In genomic region chr20:37234254-37234581, GRCh38 we compare ENCODE assay signal across 26 cellular contexts. TPM values are rescaled to one million over a fixed set of nuclear protein-coding genes. Genes with fewer than 3 reads are reported as not detected.
"Had no signal": no experiment of that assay in that cellular context is flagged by ENCODE, and none has a peak within 500 bp of the region (broad histone marks: within the 10 kb centered on the region; RNA-seq: fewer than 3 reads in every experiment).

No MANE protein-coding gene starts in this region.

- H3K4me1 ChIP-seq: parathyroid adenoma, right lobe of liver, suprapubic skin had no signal

- FAIRE-seq: endothelial cell of umbilical vein, frontal cortex had no signal

- ATAC-seq: activated CD4-positive, CD25-positive, alpha-beta regulatory T cell treated with anti-CD3 and anti-CD28 coated beads, Interleukin-2, amount 50 U/mL, for 24 hours; activated CD8-positive, alpha-beta memory T cell treated with anti-CD3 and anti-CD28 coated beads, Interleukin-2, amount 10 ng/mL, durations not matched to agents 7 days and 5 days; activated CD8-positive, alpha-beta T cell treated with anti-CD3 and anti-CD28 coated beads for 36 hours; activated naive CD4-positive, alpha-beta T cell treated with anti-CD3 and anti-CD28 coated beads, Interleukin-2, amount 50 U/mL, for 72 hours; natural killer cell treated with Interleukin-12 subunit alpha and Interleukin-12 subunit beta and Interleukin-15 and Interleukin-18, amount 100 ng/mL, for 72 hours; stimulated activated memory B cell treated with anti-CD40 and anti-IgM and Interleukin-4, amounts not matched to agents 10 μg/mL and 1 μg/mL and 100 μg/mL, for 72 hours had no signal

- H3K27me3 ChIP-seq: ascending aorta, esophagus muscularis mucosa, right lobe of liver, stomach, suprapubic skin, tibial nerve had no signal

- DNase-seq: activated CD4-positive, alpha-beta T cell treated with anti-CD3 and anti-CD28 coated beads, Interleukin-2, amount 10 ng/mL, durations not matched to agents 7 days and 5 days; activated CD8-positive, alpha-beta memory T cell treated with anti-CD3 and anti-CD28 coated beads, Interleukin-2, amount 10 ng/mL, durations not matched to agents 7 days and 5 days; activated CD8-positive, alpha-beta T cell treated with anti-CD3 and anti-CD28 coated beads for 36 hours; activated T-cell treated with anti-CD3 and anti-CD28 coated beads for 4 hours; central memory CD4-positive, alpha-beta T cell; dermis blood vessel endothelial cell; effector memory CD4-positive, alpha-beta T cell; hypothalamus; nucleus accumbens; stimulated activated CD4-positive, alpha-beta T cell treated with anti-CD3 and anti-CD28 coated beads, Interleukin-15, amount 100 ng/mL, for 24 hours; stomach had no signal

- H3K9me3 ChIP-seq: ascending aorta, esophagus muscularis mucosa, right lobe of liver, stomach, suprapubic skin, tibial nerve had no signal

- H3K4me3 ChIP-seq: ascending aorta, esophagus muscularis mucosa, right lobe of liver, skin epidermis, stomach, suprapubic skin, tibial nerve had no signal

- H3K27ac ChIP-seq: ascending aorta, esophagus muscularis mucosa, parathyroid adenoma, right lobe of liver, skin epidermis, stomach, suprapubic skin, tibial nerve had no signal

RNA-seq across cellular contexts. Expression of gene GHRH, which starts 27.4 kb away (rescaled TPM):
- polyA plus RNA-seq: adipose tissue, endothelial cell of umbilical vein, stomach, urinary bladder had no signal
